13 cellular contexts compared by ENCODE assay signal in genomic region chr1:43711049-43711448, GRCh38. TPM values are rescaled to one million over a fixed set of nuclear protein-coding genes. Genes with fewer than 3 reads are reported as not detected.
A peak's percentile ranks its signal among the peaks of the same experiment; 100 is the strongest.
DNase-seq lines count a peak whose midpoint lies in the region; ATAC-seq, FAIRE-seq and TF ChIP-seq lines count a peak whose summit lies in the region.
"Had no signal": no experiment of that assay in that cellular context is flagged by ENCODE, and none has a peak within 500 bp of the region (broad histone marks: within the 10 kb centered on the region; RNA-seq: fewer than 3 reads in every experiment).

No MANE protein-coding gene starts in this region.

- TF ChIP-seq EP300 in K562 (IDR thresholded peaks at IDR 0.05; ENCODE audit: low read length): no peak

- CTCF ChIA-PET in K562 (lab: Yijun Ruan, JAX; ENCODE audit: low intra/inter-chr PET ratio): no interaction called here

- no peak overlapping the region for H3K9ac ChIP-seq in K562 (ENCODE audit: insufficient read depth in 1 of 2, low read depth in 2 of 2, low read length in 2 of 2)

- H3K4me3 ChIP-seq in NB4 (ENCODE audit: low read depth, low read length): no peak overlapping the region
- no peak overlapping the region for H3K4me3 ChIP-seq in K562
- no peak overlapping the region for H3K4me3 ChIP-seq in mesodermal cell (ENCODE audit: extremely low read depth, insufficient read depth, low read length, poor library complexity, severe bottlenecking)
- H3K4me3 ChIP-seq: left lung, prostate gland, upper lobe of left lung had no signal

- peaks cover under 1% of the 10 kb centered on the region for H3K9me1 ChIP-seq in K562 (ENCODE audit: control insufficient read depth, insufficient read depth, low read length)

- in situ Hi-C loops in K562 (cut with MboI): no loop called here

- TF ChIP-seq POLR2A in NB4 (IDR thresholded peaks at IDR 0.05; ENCODE audit: extremely low read depth, insufficient read length) (no peak), K562 (conservative IDR thresholded peaks at IDR 0.05) (no peak)

- H3K36me3 ChIP-seq in K562 (ENCODE audit: control insufficient read depth, insufficient read depth, low read length) (peaks cover 41% of the 10 kb centered on the region; the same call in 2 of the 3 replicates), mesodermal cell (ENCODE audit: control insufficient read depth, insufficient read depth, low read length) (peaks cover 8% of the 10 kb centered on the region)
- H3K36me3 ChIP-seq: left lung, prostate gland, upper lobe of left lung had no signal

- ATAC-seq in K562 (no peak), GM18858 (IDR thresholded peaks at IDR 0.05; ENCODE audit: unreplicated experiment) (no peak), GM18907 (IDR thresholded peaks at IDR 0.05; ENCODE audit: unreplicated experiment) (no peak)
- ATAC-seq: CD8-positive, alpha-beta T cell had no signal

- H3K27me3 ChIP-seq in K562 (ENCODE audit: control insufficient read depth in 2 of 2, insufficient read depth in 2 of 2, low read length in 2 of 2): no peaks in the 10 kb centered on the region
- H3K27me3 ChIP-seq: left lung, upper lobe of left lung had no signal

- no peaks in the 10 kb centered on the region for H3K9me3 ChIP-seq in K562 (replicated peaks; ENCODE audit: control insufficient read depth, insufficient read depth, low read depth, low read length)
- H3K9me3 ChIP-seq in mesodermal cell (ENCODE audit: control insufficient read depth, low read length): no peaks in the 10 kb centered on the region
- H3K9me3 ChIP-seq: left lung, prostate gland, upper lobe of left lung had no signal

- intact Hi-C loops in K562 (cut with micrococcal nuclease): no loop called here

- POLR2A ChIA-PET in K562 (lab: Yijun Ruan, JAX): interaction anchor here (0.6 to 1.2 kb wide), 3 partner anchors 23 to 59 kb away, joined by 3 read pairs; no protein-coding TSS in a partner anchor

- H3K4me1 ChIP-seq in K562 (replicated peaks in 1 of 2; ENCODE audit: control insufficient read depth in 2 of 2, insufficient read depth in 2 of 2, low read length in 2 of 2): peaks cover 13 to 16% of the 10 kb centered on the region in 2 experiments
- peaks cover 18% of the 10 kb centered on the region for H3K4me1 ChIP-seq in mesodermal cell (ENCODE audit: control insufficient read depth, insufficient read depth, low read length, poor library complexity, severe bottlenecking)

- no peak for TF ChIP-seq RAD21 in K562 (CRISPR knock-in tag; conservative IDR thresholded peaks at IDR 0.05 in 1 of 2, IDR thresholded peaks at IDR 0.05 in 1 of 2)

- no peak overlapping the region for H3K27ac ChIP-seq in K562 (ENCODE audit: extremely low read depth, low read depth, low read length)
- H3K27ac ChIP-seq in mesodermal cell (ENCODE audit: low read depth, low read length, severe bottlenecking): peak overlapping the region; percentile 20
- H3K27ac ChIP-seq: prostate gland, upper lobe of left lung had no signal

- no TSS peak for BruUV-seq in K562 (replicated peaks; lab: Mats Ljungman, UMichigan)

- H3K79me2 ChIP-seq in K562 (ENCODE audit: control insufficient read depth, insufficient read depth, low read length): peaks cover 55% of the 10 kb centered on the region

- no peak overlapping the region for H3K4me2 ChIP-seq in K562 (ENCODE audit: insufficient read depth, low read length)

- H2AFZ ChIP-seq in K562 (ENCODE audit: low read depth, low read length): no peak overlapping the region

- no peak for TF ChIP-seq CTCF in NB4 (IDR thresholded peaks at IDR 0.05; ENCODE audit: low read depth, low read length)
- no peak for TF ChIP-seq CTCF in K562 (IDR thresholded peaks at IDR 0.05 in 2 of 3, conservative IDR thresholded peaks at IDR 0.05 in 1 of 3; ENCODE audit: insufficient read depth in 2 of 3, low read depth in 1 of 3, low read length in 3 of 3)

- DNase-seq in CD1c-positive myeloid dendritic cell (ENCODE audit: extremely low spot score) (peak; percentile 23), NB4 (ENCODE audit: low read depth) (peak; percentile 45), K562 (ENCODE audit: extremely low read depth in 1 of 4, low spot score in 3 of 4) (peak in 1 of 4 experiments; percentile 7), HUDEP-2 (lab: John Stamatoyannopoulos, UW; ENCODE audit: unreplicated experiment in 76 of 76) (no peak), NCI-H510A treated with DMSO at 0.1 percent for 48 hours (lab: John Stamatoyannopoulos, UW) (no peak)
- DNase-seq: amygdala; CD8-positive, alpha-beta T cell; left lung; upper lobe of left lung had no signal

- WGBS in K562 (ENCODE audit: insufficient coverage, low coverage, missing lambda C conversion rate): 90% methylated on average over 2 of the region's 2 CpGs
- WGBS in mesodermal cell (ENCODE audit: insufficient coverage in 2 of 2), 2 experiments: 85 to 95% methylated on average over 2 of the region's 2 CpGs

- no peak for FAIRE-seq in K562 (lab: Jason Lieb, UNC)

- no peaks in the 10 kb centered on the region for H4K20me1 ChIP-seq in K562 (replicated peaks; ENCODE audit: control insufficient read depth, insufficient read depth, low read length)

TF ChIP-seq in K562, 482 proteins besides CTCF, POLR2A, EP300 and RAD21:
- TF ChIP-seq DLX4 (CRISPR knock-in tag; IDR thresholded peaks at IDR 0.05) (no peak), IRF1 (CRISPR knock-in tag; IDR thresholded peaks at IDR 0.05; ENCODE audit: borderline replicate concordance) (0 out of 2 replicates have a peak, but pooled peaks have one; percentile 27), NFIX (CRISPR knock-in tag; IDR thresholded peaks at IDR 0.05; ENCODE audit: low read depth) (no peak), ZBTB17 (CRISPR knock-in tag; IDR thresholded peaks at IDR 0.05) (0 out of 2 replicates have a peak, but pooled peaks have one; percentile 20), ZNF583 (CRISPR knock-in tag; IDR thresholded peaks at IDR 0.05) (no peak), FOSL1 (tag; conservative IDR thresholded peaks at IDR 0.05) (peak; percentile 70), ZBTB12 (CRISPR knock-in tag; IDR thresholded peaks at IDR 0.05) (peak; percentile 25; the same call in 1 of the 2 replicates)

RNA-seq across cellular contexts. Expression of gene ST3GAL3, which starts 3.7 kb away (rescaled TPM):
- 181 and 201 TPM in 2 replicates for total RNA-seq in K562 (2011; cell fraction: chromatin; rRNA removed; ENCODE audit: low replicate concordance)
- 75.9 and 89.5 TPM in 2 replicates for total RNA-seq in K562 (2011; cell fraction: nucleolus; rRNA removed)
- total RNA-seq in K562 (2011; cell fraction: nucleoplasm; rRNA removed): 148 and 229 TPM in 2 replicates
- total RNA-seq in K562 (2014; rRNA removed): 8.9 and 13.4 TPM in 2 replicates
- total RNA-seq in K562 (2014; rRNA removed; fragmentation: Illumina TruSeq; extraction: Trizol): 11.5 and 12.2 TPM in 2 replicates
- 9.5 and 9.8 TPM in 2 replicates for total RNA-seq in K562 (2015; rRNA removed; fragmentation: Illumina TruSeq; extraction: Trizol)
- total RNA-seq in K562 (2021): 18.9 and 20.7 TPM in 2 replicates
- polyA plus RNA-seq in K562 (2011; rRNA removed): 12.0 and 17.8 TPM in 2 replicates
- polyA plus RNA-seq in K562 (2011; cell fraction: cytosol; rRNA removed): 9.4 and 15.6 TPM in 2 replicates
- 45.5 and 47.5 TPM in 2 replicates for polyA plus RNA-seq in K562 (2011; cell fraction: nucleus; rRNA removed)
- 13.3 and 31.3 TPM in 2 replicates for polyA plus RNA-seq in K562 (2012)
- 18.1 and 18.5 TPM in 2 replicates for polyA plus RNA-seq in K562 (2014; fragmentation: Illumina TruSeq; extraction: Trizol)
- 1 to 10 TPM; 1.2 to 1.6 TPM for polyA plus RNA-seq in K562 (2014; fragmentation: Nextera tagmentation; extraction: Ambion mirVana)
- 11.0 and 12.8 TPM in 2 replicates for polyA plus RNA-seq in K562 (2014; rRNA removed)
- polyA minus RNA-seq in K562 (2011; rRNA and poly(A)+ RNA removed): 16.9 and 23.2 TPM in 2 replicates
- polyA minus RNA-seq in K562 (2011; cell fraction: cytosol; rRNA and poly(A)+ RNA removed): 7.9 and 18.4 TPM in 2 replicates
- 21.5 and 30.5 TPM in 2 replicates for polyA minus RNA-seq in K562 (2011; cell fraction: nucleus; rRNA and poly(A)+ RNA removed)
- 22.4 TPM for polyA plus RNA-seq in mesodermal cell (2013, experiment 1 of 2)
- polyA plus RNA-seq in mesodermal cell (2013, experiment 2 of 2): 16.2 TPM

Comparison
In these comparisons a context has a peak if more than half of its experiments do, and no peak if none do; other contexts are left out.
1. DNase-seq: peak in CD1c-positive myeloid dendritic cell (single experiment) and NB4 (single experiment); none in HUDEP-2 (0 of 76) and NCI-H510A treated with DMSO at 0.1 percent for 48 hours (single experiment).